9 cellular contexts compared by ENCODE assay signal in the genomic region with DNA sequence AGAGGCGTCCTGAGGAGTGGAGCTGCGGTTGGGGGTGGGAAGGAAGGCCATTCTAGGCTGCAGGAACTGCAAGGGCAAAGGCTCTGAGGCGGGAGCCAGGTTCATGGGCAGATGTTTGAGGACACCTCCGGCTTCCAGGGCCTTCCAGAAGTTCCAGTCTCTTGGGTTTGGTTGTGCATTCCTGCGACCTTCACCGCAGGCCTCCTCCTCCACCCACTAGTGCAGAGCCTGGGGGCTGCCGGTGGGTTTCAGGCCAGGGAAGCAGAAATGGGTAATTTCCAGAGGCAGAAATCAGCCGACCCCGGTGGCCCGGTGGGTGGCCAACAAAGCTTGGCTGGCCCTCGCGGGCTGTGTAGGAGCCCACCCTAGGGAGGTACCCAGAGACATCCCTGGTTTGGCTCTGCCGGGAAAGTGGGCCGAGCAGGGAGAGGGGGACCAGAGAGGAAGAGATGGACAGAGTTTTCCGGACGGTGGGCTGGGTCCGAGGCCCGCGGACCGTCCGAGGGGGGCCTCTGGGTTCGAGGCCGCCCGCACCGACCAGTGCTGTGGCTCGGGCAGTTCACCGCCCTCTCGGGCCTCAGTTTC. TPM values are rescaled to one million over a fixed set of nuclear protein-coding genes. Genes with fewer than 3 reads are reported as not detected.
DNase-seq lines count a peak whose midpoint lies in the region; ATAC-seq and TF ChIP-seq lines count a peak whose summit lies in the region.
"Had no signal": no experiment of that assay in that cellular context is flagged by ENCODE, and none has a peak within 500 bp of the region (broad histone marks: within the 10 kb centered on the region; RNA-seq: fewer than 3 reads in every experiment).

No MANE protein-coding gene starts in this region.

- no peak overlapping the region for H3K4me3 Mint-ChIP-seq in MCF 10A (ENCODE audit: unreplicated experiment)
- H3K4me3 Mint-ChIP-seq in chondrocyte (ENCODE audit: unreplicated experiment), result peak overlapping the region; percentile 10

- H3K27ac ChIP-seq in breast epithelium (peak overlapping the region; percentile 88 to 96), upper lobe of right lung (peak overlapping the region; percentile 90)

- H3K27me3 Mint-ChIP-seq in MCF 10A (ENCODE audit: insufficient read depth, unreplicated experiment) (no peaks in the 10 kb centered on the region), chondrocyte (ENCODE audit: low read depth) (no peaks in the 10 kb centered on the region)

- no peaks in the 10 kb centered on the region for H3K36me3 Mint-ChIP-seq in MCF 10A (ENCODE audit: insufficient read depth, unreplicated experiment)
- no peaks in the 10 kb centered on the region for H3K36me3 Mint-ChIP-seq in chondrocyte (ENCODE audit: low read depth)

- intact Hi-C loops in breast epithelium (cut with DNase I; ENCODE audit: low total_unique reads), result no loop called here
- intact Hi-C loops in MCF 10A (cut with micrococcal nuclease), result no loop called here
- intact Hi-C loops in mucosa of descending colon (cut with DNase I, micrococcal nuclease), result no loop called here
- intact Hi-C loops in upper lobe of right lung (cut with DNase I), result no loop called here

- H3K27ac Mint-ChIP-seq in MCF 10A (ENCODE audit: low read depth, unreplicated experiment), result no peak overlapping the region
- no peak overlapping the region for H3K27ac Mint-ChIP-seq in chondrocyte (ENCODE audit: unreplicated experiment)

- TF ChIP-seq CTCF in breast epithelium (IDR thresholded peaks at IDR 0.05) (no peak), MCF 10A (IDR thresholded peaks at IDR 0.05; ENCODE audit: unreplicated experiment) (no peak), chondrocyte (IDR thresholded peaks at IDR 0.05) (no peak), mucosa of descending colon (IDR thresholded peaks at IDR 0.05) (no peak), upper lobe of right lung (IDR thresholded peaks at IDR 0.05) (no peak)

- H3K4me1 Mint-ChIP-seq in MCF 10A (ENCODE audit: insufficient read depth, unreplicated experiment) (no peaks in the 10 kb centered on the region), chondrocyte (ENCODE audit: low read depth) (peaks cover 19% of the 10 kb centered on the region)

- H3K9me3 Mint-ChIP-seq in MCF 10A (ENCODE audit: unreplicated experiment) (no peaks in the 10 kb centered on the region), chondrocyte (ENCODE audit: low read depth) (no peaks in the 10 kb centered on the region)

- CTCF ChIA-PET in MCF 10A (lab: Yijun Ruan, JAX), result no interaction called here

- peaks cover 14% of the 10 kb centered on the region in 2 donors for H3K4me1 ChIP-seq in breast epithelium
- peaks cover 29% of the 10 kb centered on the region for H3K4me1 ChIP-seq in mucosa of descending colon (ENCODE audit: low read depth)
- H3K4me1 ChIP-seq in upper lobe of right lung, result peaks cover 43% of the 10 kb centered on the region

- H3K9me3 ChIP-seq in breast epithelium (no peaks in the 10 kb centered on the region), mucosa of descending colon (no peaks in the 10 kb centered on the region), upper lobe of right lung (no peaks in the 10 kb centered on the region)

- H3K27me3 ChIP-seq in breast epithelium (no peaks in the 10 kb centered on the region), upper lobe of right lung (no peaks in the 10 kb centered on the region)

- TF ChIP-seq POLR2A in breast epithelium (IDR thresholded peaks at IDR 0.05), result no peak

- no TSS peak for BruUV-seq in MCF 10A (replicated peaks; lab: Mats Ljungman, UMichigan)

- peak overlapping the region; percentile 70 to 86 (median 82) for H3K4me3 ChIP-seq in breast epithelium
- peak overlapping the region; percentile 41 for H3K4me3 ChIP-seq in mucosa of descending colon
- peak overlapping the region; percentile 65 for H3K4me3 ChIP-seq in upper lobe of right lung

- DNase-seq in breast epithelium (ENCODE audit: low spot score in 2 of 2), result no peak
- DNase-seq in MCF 10A (ENCODE audit: unreplicated experiment), result no peak
- DNase-seq in chondrocyte (ENCODE audit: low spot score), result no peak
- DNase-seq in mucosa of descending colon, result no peak
- DNase-seq in upper lobe of right lung, result no peak
- no peak for DNase-seq in NCI-H187 (lab: John Stamatoyannopoulos, UW)
- DNase-seq in dedifferentiated amniotic fluid mesenchymal stem cell (ENCODE audit: extremely low spot score), result no peak
- DNase-seq in germinal center (ENCODE audit: low spot score), result no peak

- ATAC-seq in mucosa of descending colon (no peak), upper lobe of right lung (no peak)
- ATAC-seq: left lobe of liver had no signal

- H3K36me3 ChIP-seq in breast epithelium (no peaks in the 10 kb centered on the region), mucosa of descending colon (ENCODE audit: low read depth) (peaks cover 3% of the 10 kb centered on the region), upper lobe of right lung (no peaks in the 10 kb centered on the region)

- POLR2A ChIA-PET in MCF 10A (lab: Yijun Ruan, JAX), result no interaction called here

RNA-seq across cellular contexts. Expression of a gene that starts 0.4 kb away (rescaled TPM):
- total RNA-seq in breast epithelium (10 to 100 TPM; 11.5 to 18.0 (median 11.6) TPM), MCF 10A (2022) (0.27 TPM in 1 of 2 replicates, not detected in the other), chondrocyte (1.4 to 2.2 TPM in 2 of 3 replicates, not detected in the other), mucosa of descending colon (10 to 100 TPM; 13.0 to 15.7 (median 13.5) TPM), upper lobe of right lung (15.4 TPM)

RNA-seq across cellular contexts. Expression of a gene that starts 3.0 kb away (rescaled TPM):
- total RNA-seq in breast epithelium (10 to 100 TPM; 22.9 to 38.9 (median 27.2) TPM), MCF 10A (2022) (8.0 and 9.1 TPM in 2 replicates), chondrocyte (17.1 to 20.2 TPM (median 18.9 TPM) in 3 replicates), mucosa of descending colon (10 to 100 TPM; 24.3 to 35.8 (median 35.4) TPM), upper lobe of right lung (28.6 TPM)

RNA-seq across cellular contexts. Expression of a gene that starts 5.8 kb away (rescaled TPM):
- 10 to 100 TPM; 13.9 to 19.7 (median 16.2) TPM for total RNA-seq in breast epithelium
- 76.9 and 96.7 TPM in 2 replicates for total RNA-seq in MCF 10A (2022)
- total RNA-seq in chondrocyte, result 54.1 to 56.1 TPM (median 55.0 TPM) in 3 replicates
- 100 to 1,000 TPM in 2 of 3 donors, 10 to 100 TPM in 1; 79.7 to 118 (median 102) TPM for total RNA-seq in mucosa of descending colon
- 113 TPM for total RNA-seq in upper lobe of right lung

RNA-seq across cellular contexts. Expression of a gene that starts 16.9 kb away (rescaled TPM):
- 10 to 100 TPM; 37.3 to 61.1 (median 45.2) TPM for total RNA-seq in breast epithelium
- 74.9 and 80.4 TPM in 2 replicates for total RNA-seq in MCF 10A (2022)
- total RNA-seq in chondrocyte, result 62.2 to 70.7 TPM (median 66.3 TPM) in 3 replicates
- 100 to 1,000 TPM in 2 of 3 donors, 10 to 100 TPM in 1; 85.3 to 106 (median 105) TPM for total RNA-seq in mucosa of descending colon
- total RNA-seq in upper lobe of right lung, result 46.2 TPM

RNA-seq across cellular contexts. Expression of a gene that starts 57.0 kb away (rescaled TPM):
- total RNA-seq in breast epithelium (1 to 10 TPM in 1 of 3 donors, under 1 TPM in 2; 0.16 to 2.0 (median 0.73) TPM), MCF 10A (2022) (2.0 and 3.5 TPM in 2 replicates), chondrocyte (0.75 to 1.7 TPM (median 0.95 TPM) in 3 replicates), mucosa of descending colon (10 to 100 TPM in 1 of 3 donors, 1 to 10 TPM in 2; 3.8 to 10.0 (median 4.7) TPM), upper lobe of right lung (1.0 TPM)
